ENCODE assay signal across 24 cellular contexts in genomic region chr4:92461732-92462131, GRCh38.
"Had no signal": no experiment of that assay in that cellular context is flagged by ENCODE, and none has a peak within 500 bp of the region (broad histone marks: within the 10 kb centered on the region; RNA-seq: fewer than 3 reads in every experiment).

No MANE protein-coding gene starts in this region.

- H2AFZ ChIP-seq: PC-9 had no signal

- H3K36me3 Mint-ChIP-seq: activated naive CD8-positive, alpha-beta T cell treated with anti-CD3 and anti-CD28 coated beads, Interleukin-2, amount 10 ng/mL, durations not matched to agents 7 days and 5 days; T-cell had no signal

- H3K4me3 ChIP-seq: ascending aorta, body of pancreas, PC-9, SK-N-MC had no signal

- DNase-seq: activated CD4-positive, alpha-beta memory T cell treated with anti-CD3 and anti-CD28 coated beads, Interleukin-2, amount 10 ng/mL, durations not matched to agents 7 days and 5 days; activated CD4-positive, alpha-beta T cell treated with anti-CD3 and anti-CD28 coated beads for 36 hours; activated CD4-positive, alpha-beta T cell treated with anti-CD3 and anti-CD28 coated beads, Interleukin-2, amount 50 U/mL, for 1 hour; activated naive CD4-positive, alpha-beta T cell treated with anti-CD3 and anti-CD28 coated beads, Interleukin-2, amount 50 U/mL, for 16 hours; activated naive CD8-positive, alpha-beta T cell treated with anti-CD3 and anti-CD28 coated beads, Interleukin-2, amount 10 ng/mL, durations not matched to agents 7 days and 5 days; activated T-cell treated with anti-CD3 and anti-CD28 coated beads for 4 hours; activated T-cell treated with anti-CD3 and anti-CD28 coated beads, Interleukin-2, amount 50 U/mL, for 48 hours; amniotic stem cell; body of pancreas; Kasumi-1; KBM-7; NCI-H1048; NCI-H1930; NCI-H2171; NCI-H526; NCI-H82; PC-9; T-cell; T-helper 2 cell; T1000 had no signal

- H3K4me1 Mint-ChIP-seq: activated CD4-positive, alpha-beta memory T cell treated with anti-CD3 and anti-CD28 coated beads, Interleukin-2, amount 10 ng/mL, durations not matched to agents 7 days and 5 days; activated CD4-positive, alpha-beta T cell treated with anti-CD3 and anti-CD28 coated beads for 36 hours; activated naive CD8-positive, alpha-beta T cell treated with anti-CD3 and anti-CD28 coated beads, Interleukin-2, amount 10 ng/mL, durations not matched to agents 7 days and 5 days; central memory CD8-positive, alpha-beta T cell; T-cell had no signal

- ATAC-seq: activated CD4-positive, alpha-beta T cell treated with anti-CD3 and anti-CD28 coated beads for 36 hours; body of pancreas; T-cell had no signal

- H3K4me2 ChIP-seq: PC-9 had no signal

- H3K27me3 Mint-ChIP-seq: activated CD4-positive, alpha-beta memory T cell treated with anti-CD3 and anti-CD28 coated beads, Interleukin-2, amount 10 ng/mL, durations not matched to agents 7 days and 5 days; activated CD4-positive, alpha-beta T cell treated with anti-CD3 and anti-CD28 coated beads for 36 hours; activated naive CD8-positive, alpha-beta T cell treated with anti-CD3 and anti-CD28 coated beads, Interleukin-2, amount 10 ng/mL, durations not matched to agents 7 days and 5 days; central memory CD8-positive, alpha-beta T cell; T-cell had no signal

- H3K27ac Mint-ChIP-seq: activated CD4-positive, alpha-beta memory T cell treated with anti-CD3 and anti-CD28 coated beads, Interleukin-2, amount 10 ng/mL, durations not matched to agents 7 days and 5 days; activated CD4-positive, alpha-beta T cell treated with anti-CD3 and anti-CD28 coated beads for 36 hours; activated naive CD8-positive, alpha-beta T cell treated with anti-CD3 and anti-CD28 coated beads, Interleukin-2, amount 10 ng/mL, durations not matched to agents 7 days and 5 days; T-cell had no signal

- H3K9me3 ChIP-seq: ascending aorta, body of pancreas had no signal

- H3K36me3 ChIP-seq: ascending aorta had no signal

- H3K4me3 Mint-ChIP-seq: activated CD4-positive, alpha-beta memory T cell treated with anti-CD3 and anti-CD28 coated beads, Interleukin-2, amount 10 ng/mL, durations not matched to agents 7 days and 5 days; activated CD4-positive, alpha-beta T cell treated with anti-CD3 and anti-CD28 coated beads for 36 hours; activated naive CD8-positive, alpha-beta T cell treated with anti-CD3 and anti-CD28 coated beads, Interleukin-2, amount 10 ng/mL, durations not matched to agents 7 days and 5 days; central memory CD8-positive, alpha-beta T cell; T-cell had no signal

- H3K4me1 ChIP-seq: ascending aorta, body of pancreas had no signal

- H3K27ac ChIP-seq: ascending aorta, body of pancreas, PC-9, SK-N-MC, VCaP had no signal

- H3K27me3 ChIP-seq: ascending aorta, body of pancreas had no signal

- H3K9me3 Mint-ChIP-seq: activated CD4-positive, alpha-beta memory T cell treated with anti-CD3 and anti-CD28 coated beads, Interleukin-2, amount 10 ng/mL, durations not matched to agents 7 days and 5 days had no signal
